Comparison of ENCODE assay signal across 16 cellular contexts in genomic region chr6:33189625-33190024, GRCh38. TPM values are rescaled to one million over a fixed set of nuclear protein-coding genes. Genes with fewer than 3 reads are reported as not detected.
DNase-seq lines count a peak whose midpoint lies in the region; ATAC-seq, FAIRE-seq and TF ChIP-seq lines count a peak whose summit lies in the region.
"Had no signal": no experiment of that assay in that cellular context is flagged by ENCODE, and none has a peak within 500 bp of the region (broad histone marks: within the 10 kb centered on the region; RNA-seq: fewer than 3 reads in every experiment).

No MANE protein-coding gene starts in this region.

- H2AFZ ChIP-seq in IMR-90 (replicated peaks; ENCODE audit: low read length, poor library complexity), result peak overlapping the region; percentile 58
- H2AFZ ChIP-seq: GM23338 had no signal

- H3K36me3 Mint-ChIP-seq in MCF 10A (ENCODE audit: insufficient read depth, unreplicated experiment), result peaks cover 9% of the 10 kb centered on the region
- H3K36me3 Mint-ChIP-seq in endothelial cell (ENCODE audit: low read depth, unreplicated experiment), result peaks cover 39% of the 10 kb centered on the region

- no peak overlapping the region for H3K56ac ChIP-seq in IMR-90 (ENCODE audit: extremely low read depth, insufficient read depth, low read length)

- H3K14ac ChIP-seq in IMR-90 (replicated peaks; ENCODE audit: low read depth, low read length), result no peak overlapping the region

- WGBS in IMR-90 (ENCODE audit: extremely low coverage in 2 of 2, insufficient read length in 1 of 2), 2 experiments, result 50% methylated on average over 2 of the region's 4 CpGs; no CpG with 5 or more reads in 1 of the 2 experiments
- 57 to 72% methylated on average over 4 of the region's 4 CpGs for WGBS in pancreas, 2 donors

- CTCF ChIA-PET in MCF 10A (lab: Yijun Ruan, JAX) (interaction anchor here (1.0 to 1.4 kb wide), 3 partner anchors 11 to 28 kb away, joined by 3 to 4 read pairs (median 3); no protein-coding TSS in a partner anchor), IMR-90 (lab: Yijun Ruan, JAX) (no interaction called here)

- no peak overlapping the region for H2BK15ac ChIP-seq in IMR-90 (ENCODE audit: low read depth, low read length)

- H3K4me3 ChIP-seq in breast epithelium (no peak overlapping the region), IMR-90 (ENCODE audit: insufficient read depth, low read depth, low read length) (no peak overlapping the region), pancreas (no peak overlapping the region)
- H3K4me3 ChIP-seq: BLaER1 treated with 17β-estradiol and CSF1 and Interleukin-3, amounts not matched to agents 10 nM and 100 nM; GM23338 had no signal

- no peak overlapping the region for H3K23ac ChIP-seq in IMR-90 (ENCODE audit: low read depth, low read length)

- no peaks in the 10 kb centered on the region for H3K27me3 Mint-ChIP-seq in MCF 10A (ENCODE audit: insufficient read depth, unreplicated experiment)
- peaks cover 12% of the 10 kb centered on the region for H3K27me3 Mint-ChIP-seq in endothelial cell (ENCODE audit: unreplicated experiment)

- H2BK120ac ChIP-seq in IMR-90 (ENCODE audit: low read depth, low read length), result no peak overlapping the region

- no peaks in the 10 kb centered on the region for H3K36me3 ChIP-seq in breast epithelium
- peaks cover 7% of the 10 kb centered on the region for H3K36me3 ChIP-seq in IMR-90 (ENCODE audit: control insufficient read depth, insufficient read depth, low read length)
- H3K36me3 ChIP-seq in pancreas, result peaks cover 0 to 5% (median 0%) of the 10 kb centered on the region in 3 donors

- H3K4me1 Mint-ChIP-seq in MCF 10A (ENCODE audit: insufficient read depth, unreplicated experiment) (no peaks in the 10 kb centered on the region), endothelial cell (ENCODE audit: unreplicated experiment) (peaks cover 16% of the 10 kb centered on the region)

- ATAC-seq in IMR-90 (ENCODE audit: low read depth) (no peak), HG02885 (IDR thresholded peaks at IDR 0.05; ENCODE audit: poor library complexity, unreplicated experiment) (no peak), pancreas (no peak)
- ATAC-seq: CD8-positive, alpha-beta T cell; GM23338 had no signal

- H3K9me3 Mint-ChIP-seq in MCF 10A (ENCODE audit: unreplicated experiment) (no peaks in the 10 kb centered on the region), endothelial cell (ENCODE audit: unreplicated experiment) (no peaks in the 10 kb centered on the region)
- H3K9me3 Mint-ChIP-seq: CD8-positive, alpha-beta T cell; GM23338; H9 had no signal

- no peak for TF ChIP-seq CTCF in MCF 10A (IDR thresholded peaks at IDR 0.05; ENCODE audit: unreplicated experiment)
- no peak for TF ChIP-seq CTCF in breast epithelium (IDR thresholded peaks at IDR 0.05)
- no peak for TF ChIP-seq CTCF in IMR-90 (conservative IDR thresholded peaks at IDR 0.05; ENCODE audit: low read depth, low read length)
- no peak for TF ChIP-seq CTCF in endothelial cell (IDR thresholded peaks at IDR 0.05; ENCODE audit: unreplicated experiment)
- no peak for TF ChIP-seq CTCF in pancreas (IDR thresholded peaks at IDR 0.05)

- POLR2A ChIA-PET in MCF 10A (lab: Yijun Ruan, JAX), result interaction anchor here (0.6 to 1.7 kb wide), 5 partner anchors 8 to 335 kb away, joined by 3 to 4 read pairs (median 3); partner anchors contain the start of genes RXRB and SLC39A7
- POLR2A ChIA-PET in IMR-90 (lab: Charles Lee; ENCODE audit: unreplicated experiment), result interaction anchor here (1.2 kb wide), 1 partner anchor 10 kb away, joined by 3 read pairs; no protein-coding TSS in a partner anchor

- H3K4me2 ChIP-seq in IMR-90 (ENCODE audit: low read depth, low read length), result no peak overlapping the region
- H3K4me2 ChIP-seq: BLaER1 treated with 17β-estradiol and CSF1 and Interleukin-3, amounts not matched to agents 10 nM and 100 nM; GM23338 had no signal

- in situ Hi-C loops in IMR-90 (cut with MboI; ENCODE audit: low sequenced_read_pairs), result no loop called here

- H3K27ac ChIP-seq in breast epithelium, result no peak overlapping the region
- H3K27ac ChIP-seq in IMR-90 (ENCODE audit: insufficient read depth, low read length), result no peak overlapping the region
- no peak overlapping the region for H3K27ac ChIP-seq in pancreas
- H3K27ac ChIP-seq: BLaER1 treated with 17β-estradiol and CSF1 and Interleukin-3, amounts not matched to agents 10 nM and 100 nM had no signal

- FAIRE-seq in pancreas (lab: Jason Lieb, UNC), result no peak

- dilution Hi-C loops in IMR-90 (cut with HindIII; ENCODE audit: low sequenced_read_pairs, unreplicated experiment), result no loop called here

- BruUV-seq in MCF 10A (replicated peaks; lab: Mats Ljungman, UMichigan) (no TSS peak), IMR-90 (replicated peaks; lab: Mats Ljungman, UMichigan) (no TSS peak)

- H4K20me1 ChIP-seq in IMR-90 (ENCODE audit: insufficient read depth, low read length), result no peaks in the 10 kb centered on the region

- no peak overlapping the region for H3K18ac ChIP-seq in IMR-90 (ENCODE audit: low read depth, low read length)

- H4K8ac ChIP-seq in IMR-90 (ENCODE audit: low read depth in 2 of 2, low read length in 2 of 2), result no peak overlapping the region

- H3K9ac ChIP-seq in IMR-90 (ENCODE audit: low read depth, low read length), result no peak overlapping the region
- H3K9ac ChIP-seq: BLaER1 treated with 17β-estradiol and CSF1 and Interleukin-3, amounts not matched to agents 10 nM and 100 nM had no signal

- TF ChIP-seq POLR2A in breast epithelium (IDR thresholded peaks at IDR 0.05) (no peak), IMR-90 (IDR thresholded peaks at IDR 0.05; ENCODE audit: low read depth, low read length) (no peak)

- TF ChIP-seq RAD21 in IMR-90 (IDR thresholded peaks at IDR 0.05; ENCODE audit: low read length), result no peak

- H3K4ac ChIP-seq in IMR-90 (ENCODE audit: low read depth, low read length), result no peak overlapping the region

- intact Hi-C loops in MCF 10A (cut with micrococcal nuclease), result no loop called here
- intact Hi-C loops in breast epithelium (cut with DNase I; ENCODE audit: low total_unique reads), result no loop called here
- intact Hi-C loops in IMR-90 (cut with micrococcal nuclease), result no loop called here
- intact Hi-C loops in pancreas (cut with DNase I), result no loop called here

- H3K9me1 ChIP-seq in IMR-90 (ENCODE audit: insufficient read depth, low read length), result no peaks in the 10 kb centered on the region

- H3K4me3 Mint-ChIP-seq in MCF 10A (ENCODE audit: unreplicated experiment), result no peak overlapping the region
- no peak overlapping the region for H3K4me3 Mint-ChIP-seq in endothelial cell (ENCODE audit: unreplicated experiment)
- H3K4me3 Mint-ChIP-seq: B cell; CD8-positive, alpha-beta T cell; GM23338 had no signal

- peaks cover 0 to 3% of the 10 kb centered on the region in 2 donors for H3K4me1 ChIP-seq in breast epithelium
- H3K4me1 ChIP-seq in IMR-90 (ENCODE audit: control insufficient read depth, insufficient read depth, low read length), result peaks cover 2% of the 10 kb centered on the region; the same call in 1 of the 2 replicates
- peaks cover 9 to 12% (median 11%) of the 10 kb centered on the region in 3 donors for H3K4me1 ChIP-seq in pancreas

- H4K5ac ChIP-seq in IMR-90 (ENCODE audit: low read depth, low read length), result no peak overlapping the region

- DNase-seq in MCF 10A (ENCODE audit: unreplicated experiment) (no peak), breast epithelium (ENCODE audit: low spot score in 2 of 2) (no peak), IMR-90 (no peak), endothelial cell (ENCODE audit: low spot score) (no peak), pancreas (no peak)
- DNase-seq in stimulated activated CD8-positive, alpha-beta memory T cell treated with anti-CD3 and anti-CD28 coated beads, Interleukin-4, amount 100 ng/mL, for 48 hours, result no peak
- DNase-seq: Calu3; CD8-positive, alpha-beta T cell; DMS79 treated with DMSO at 0.1 percent for 48 hours; GF-D8; H9 had no signal

- H3K79me1 ChIP-seq in IMR-90 (ENCODE audit: low read depth in 1 of 2, low read length in 2 of 2), result 0 out of 4 replicates have a peak, but pooled peaks cover 0 to under 1% of the 10 kb centered on the region in 2 experiments

- no peak overlapping the region for H2AK5ac ChIP-seq in IMR-90 (ENCODE audit: low read depth, low read length)

- H2BK5ac ChIP-seq in IMR-90 (ENCODE audit: low read depth, low read length, poor library complexity, severe bottlenecking), result no peak overlapping the region

- no peaks in the 10 kb centered on the region for H3K9me3 ChIP-seq in breast epithelium
- H3K9me3 ChIP-seq in IMR-90 (ENCODE audit: control insufficient read depth, insufficient read depth, low read length), result no peaks in the 10 kb centered on the region
- H3K9me3 ChIP-seq in pancreas, result no peaks in the 10 kb centered on the region

- no peak overlapping the region for H4K91ac ChIP-seq in IMR-90 (ENCODE audit: insufficient read depth, low read depth, low read length)

- H2BK20ac ChIP-seq in IMR-90 (ENCODE audit: low read depth, low read length), result no peak overlapping the region

- no peak overlapping the region for H2AK9ac ChIP-seq in IMR-90 (replicated peaks; ENCODE audit: low read depth, low read length, poor library complexity)

- peak overlapping the region; percentile 1 for H3K27ac Mint-ChIP-seq in MCF 10A (ENCODE audit: low read depth, unreplicated experiment)
- H3K27ac Mint-ChIP-seq in endothelial cell (ENCODE audit: unreplicated experiment), result peak overlapping the region; percentile 0
- H3K27ac Mint-ChIP-seq: B cell; CD8-positive, alpha-beta T cell; GM23338 had no signal

- H3K27me3 ChIP-seq in breast epithelium (no peaks in the 10 kb centered on the region), IMR-90 (ENCODE audit: control insufficient read depth, insufficient read depth, low read length) (peaks cover 56% of the 10 kb centered on the region), pancreas (no peaks in the 10 kb centered on the region)

RNA-seq across cellular contexts. Expression of gene COL11A2, which starts 2.6 kb away (rescaled TPM):
- total RNA-seq in MCF 10A (2022), result 0.91 and 1.5 TPM in 2 replicates
- 1 to 10 TPM in 1 of 3 donors, under 1 TPM in 2; 0.32 to 1.0 (median 0.98) TPM for total RNA-seq in breast epithelium
- under 0.01 TPM in 2 replicates for total RNA-seq in IMR-90 (2012; rRNA removed)
- polyA plus RNA-seq in IMR-90 (2012; rRNA removed), result 0.38 and 0.52 TPM in 2 replicates
- polyA plus RNA-seq in IMR-90 (2012; cell fraction: cytosol; rRNA removed), result 0.12 and 0.30 TPM in 2 replicates
- 5.5 and 8.0 TPM in 2 replicates for polyA plus RNA-seq in IMR-90 (2012; cell fraction: nucleus; rRNA removed; ENCODE audit: low replicate concordance)
- 127 TPM for total RNA-seq in endothelial cell (ENCODE audit: unreplicated experiment)
- total RNA-seq in pancreas, result under 1 TPM; 0.15 to 0.75 (median 0.36) TPM
- 1 to 10 TPM; 2.9 to 3.1 TPM for polyA plus RNA-seq in pancreas

RNA-seq across cellular contexts. Expression of gene RXRB, which starts 10.8 kb away (rescaled TPM):
- total RNA-seq in MCF 10A (2022), result 29.6 and 35.1 TPM in 2 replicates
- 10 to 100 TPM; 27.4 to 39.1 (median 27.5) TPM for total RNA-seq in breast epithelium
- total RNA-seq in IMR-90 (2012; rRNA removed), result 16.7 and 18.6 TPM in 2 replicates
- 46.9 and 53.7 TPM in 2 replicates for polyA plus RNA-seq in IMR-90 (2012; rRNA removed)
- polyA plus RNA-seq in IMR-90 (2012; cell fraction: cytosol; rRNA removed), result 29.7 and 30.4 TPM in 2 replicates
- polyA plus RNA-seq in IMR-90 (2012; cell fraction: nucleus; rRNA removed; ENCODE audit: low replicate concordance), result 257 and 289 TPM in 2 replicates
- total RNA-seq in endothelial cell (ENCODE audit: unreplicated experiment), result 35.8 TPM
- total RNA-seq in pancreas, result 10 to 100 TPM; 20.1 to 30.9 (median 21.9) TPM
- polyA plus RNA-seq in pancreas, result 10 to 100 TPM; 48.8 to 68.3 TPM

RNA-seq across cellular contexts. Expression of gene SLC39A7, which starts 11.0 kb away (rescaled TPM):
- total RNA-seq in MCF 10A (2022), result 118 and 187 TPM in 2 replicates
- total RNA-seq in breast epithelium, result 10 to 100 TPM; 55.0 to 79.3 (median 74.1) TPM
- total RNA-seq in IMR-90 (2012; rRNA removed), result 134 and 135 TPM in 2 replicates
- 196 and 208 TPM in 2 replicates for polyA plus RNA-seq in IMR-90 (2012; rRNA removed)
- polyA plus RNA-seq in IMR-90 (2012; cell fraction: cytosol; rRNA removed), result 141 and 149 TPM in 2 replicates
- polyA plus RNA-seq in IMR-90 (2012; cell fraction: nucleus; rRNA removed; ENCODE audit: low replicate concordance), result 129 and 163 TPM in 2 replicates
- 108 TPM for total RNA-seq in endothelial cell (ENCODE audit: unreplicated experiment)
- 10 to 100 TPM; 41.6 to 87.5 (median 64.5) TPM for total RNA-seq in pancreas
- polyA plus RNA-seq in pancreas, result 100 to 1,000 TPM in 1 of 2 donors, 10 to 100 TPM in 1; 53.9 to 111 TPM

RNA-seq across cellular contexts. Expression of gene HSD17B8, which starts 14.8 kb away (rescaled TPM):
- 26.4 and 26.6 TPM in 2 replicates for total RNA-seq in MCF 10A (2022)
- total RNA-seq in breast epithelium, result 10 to 100 TPM; 17.0 to 33.8 (median 18.4) TPM
- 1.6 and 1.9 TPM in 2 replicates for total RNA-seq in IMR-90 (2012; rRNA removed)
- 3.4 and 4.3 TPM in 2 replicates for polyA plus RNA-seq in IMR-90 (2012; rRNA removed)
- 2.8 and 6.2 TPM in 2 replicates for polyA plus RNA-seq in IMR-90 (2012; cell fraction: cytosol; rRNA removed)
- 6.7 and 11.7 TPM in 2 replicates for polyA plus RNA-seq in IMR-90 (2012; cell fraction: nucleus; rRNA removed; ENCODE audit: low replicate concordance)
- 6.5 TPM for total RNA-seq in endothelial cell (ENCODE audit: unreplicated experiment)
- 10 to 100 TPM; 20.9 to 47.3 (median 31.4) TPM for total RNA-seq in pancreas
- polyA plus RNA-seq in pancreas, result 10 to 100 TPM; 36.2 to 47.4 TPM
- total RNA-seq: A172 had no signal

RNA-seq across cellular contexts. Expression of gene RING1, which starts 18.7 kb away (rescaled TPM):
- total RNA-seq in MCF 10A (2022) (45.4 and 48.3 TPM in 2 replicates), breast epithelium (10 to 100 TPM; 11.8 to 20.6 (median 19.5) TPM), IMR-90 (2012; rRNA removed) (14.9 and 16.4 TPM in 2 replicates), endothelial cell (ENCODE audit: unreplicated experiment) (19.6 TPM), pancreas (10 to 100 TPM; 15.0 to 28.0 (median 20.1) TPM)
- polyA plus RNA-seq in IMR-90 (2012; rRNA removed) (38.2 and 40.8 TPM in 2 replicates), pancreas (10 to 100 TPM; 47.4 to 57.6 TPM)
- polyA plus RNA-seq in IMR-90 (2012; cell fraction: cytosol; rRNA removed), result 41.2 and 49.4 TPM in 2 replicates
- polyA plus RNA-seq in IMR-90 (2012; cell fraction: nucleus; rRNA removed; ENCODE audit: low replicate concordance), result 110 and 131 TPM in 2 replicates

Comparison
In these comparisons a context has a peak if more than half of its experiments do, and no peak if none do; other contexts are left out.
1. RNA of gene COL11A2, which starts 2.6 kb away (total RNA-seq): 127 TPM in endothelial cell (single experiment); 0.32 to 1.0 TPM in breast epithelium, 0.91 to 1.5 TPM in MCF 10A, 0.15 to 0.75 TPM in pancreas and under 0.01 TPM in IMR-90; every median in the first group is over 10 times any median in the second.